In the genomic region with DNA sequence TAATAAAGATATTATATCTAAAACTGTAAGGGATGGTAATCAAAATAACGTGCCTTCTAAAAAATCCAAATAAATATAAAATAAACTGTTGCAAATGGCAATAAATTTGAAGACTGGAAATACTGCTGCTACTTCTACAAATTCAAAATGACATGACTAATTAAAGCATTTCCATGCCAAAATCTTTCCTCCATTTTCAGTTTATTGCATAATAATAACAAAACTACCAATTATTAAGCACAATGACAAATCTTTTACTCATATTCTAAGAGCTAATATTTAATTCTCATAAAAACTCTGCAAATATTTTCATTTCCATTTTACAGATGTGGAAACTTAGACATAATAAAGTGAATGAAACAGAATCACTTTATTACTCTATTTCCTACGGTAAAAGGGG, we compare ENCODE assay signal across 17 cellular contexts.
A peak's percentile ranks its signal among the peaks of the same experiment; 100 is the strongest.
DNase-seq lines count a peak whose midpoint lies in the region; TF ChIP-seq lines count a peak whose summit lies in the region.
"Had no signal": no experiment of that assay in that cellular context is flagged by ENCODE, and none has a peak within 500 bp of the region (broad histone marks: within the 10 kb centered on the region; RNA-seq: fewer than 3 reads in every experiment).

No MANE protein-coding gene starts in this region.

- no peak for TF ChIP-seq CTCF in VCaP (conservative IDR thresholded peaks at IDR 0.05)
- TF ChIP-seq CTCF in epithelial cell of esophagus (IDR thresholded peaks at IDR 0.05; ENCODE audit: insufficient read depth, low read depth, low read length, missing control alignments) = no peak
- TF ChIP-seq CTCF in fibroblast of pulmonary artery (IDR thresholded peaks at IDR 0.05; ENCODE audit: low read length, missing control alignments) = no peak

- no peaks in the 10 kb centered on the region for H3K4me1 Mint-ChIP-seq in T-helper 2 cell treated with Interferon-gamma antibody and Interleukin-4, amounts not matched to agents 5 μg/mL and 100 μg/mL, for 36 hours (ENCODE audit: low read depth)
- H3K4me1 Mint-ChIP-seq: B cell had no signal

- no peaks in the 10 kb centered on the region for H3K36me3 Mint-ChIP-seq in T-helper 2 cell treated with Interferon-gamma antibody and Interleukin-4, amounts not matched to agents 5 μg/mL and 100 μg/mL, for 36 hours (ENCODE audit: low read depth)
- H3K36me3 Mint-ChIP-seq: CD8-positive, alpha-beta T cell had no signal

- H3K4me3 ChIP-seq in epithelial cell of esophagus (ENCODE audit: low read length) (no peak overlapping the region), fibroblast of pulmonary artery (replicated peaks; ENCODE audit: low read depth, low read length) (no peak overlapping the region)
- H3K4me3 ChIP-seq: BLaER1 treated with 17β-estradiol and CSF1 and Interleukin-3, amounts not matched to agents 10 nM and 100 nM had no signal

- intact Hi-C loops in head of caudate nucleus (cut with DNase I) = no loop called here

- DNase-seq in epithelial cell of esophagus (ENCODE audit: low read depth) = peak; percentile 4
- peak; percentile 9 for DNase-seq in fibroblast of pulmonary artery (ENCODE audit: low read depth)
- DNase-seq in head of caudate nucleus = no peak
- DNase-seq in Ammon's horn (ENCODE audit: low spot score) = no peak
- no peak for DNase-seq in T-helper 2 cell treated with Interferon-gamma antibody and Interleukin-4, amounts not matched to agents 5 μg/mL and 100 μg/mL, for 36 hours (ENCODE audit: low spot score)
- DNase-seq: 8988T; ACHN; Caco-2; Calu3; CD4-positive, alpha-beta T cell; CD8-positive, alpha-beta T cell; DMS79 treated with DMSO at 0.1 percent for 48 hours; GF-D8 had no signal

- H3K4me3 Mint-ChIP-seq in T-helper 2 cell treated with Interferon-gamma antibody and Interleukin-4, amounts not matched to agents 5 μg/mL and 100 μg/mL, for 36 hours = no peak overlapping the region
- H3K4me3 Mint-ChIP-seq: B cell; CD4-positive, alpha-beta T cell; CD8-positive, alpha-beta T cell had no signal

- peak overlapping the region; percentile 50 for H3K27ac ChIP-seq in VCaP
- H3K27ac ChIP-seq: BLaER1 treated with 17β-estradiol and CSF1 and Interleukin-3, amounts not matched to agents 10 nM and 100 nM; C4-2B had no signal

- H3K27me3 Mint-ChIP-seq in T-helper 2 cell treated with Interferon-gamma antibody and Interleukin-4, amounts not matched to agents 5 μg/mL and 100 μg/mL, for 36 hours (ENCODE audit: low read depth) = no peaks in the 10 kb centered on the region
- H3K27me3 Mint-ChIP-seq: B cell; CD4-positive, alpha-beta T cell had no signal

- no peak overlapping the region for H3K27ac Mint-ChIP-seq in T-helper 2 cell treated with Interferon-gamma antibody and Interleukin-4, amounts not matched to agents 5 μg/mL and 100 μg/mL, for 36 hours
- H3K27ac Mint-ChIP-seq: B cell; CD4-positive, alpha-beta T cell; CD8-positive, alpha-beta T cell had no signal

- H3K9me3 Mint-ChIP-seq in T-helper 2 cell treated with Interferon-gamma antibody and Interleukin-4, amounts not matched to agents 5 μg/mL and 100 μg/mL, for 36 hours = peaks cover 17% of the 10 kb centered on the region

Comparison
In these comparisons a context has a peak if more than half of its experiments do, and no peak if none do; other contexts are left out.
1. DNase-seq: peak in epithelial cell of esophagus (single experiment) and fibroblast of pulmonary artery (single experiment); none in head of caudate nucleus (0 of 42), Ammon's horn (single experiment) and T-helper 2 cell treated with Interferon-gamma antibody and Interleukin-4, amounts not matched to agents 5 μg/mL and 100 μg/mL, for 36 hours (single experiment).